In genomic region chr12:88922816-88923215, GRCh38 we compare ENCODE assay signal across 19 cellular contexts.
DNase-seq lines count a peak whose midpoint lies in the region; ATAC-seq and TF ChIP-seq lines count a peak whose summit lies in the region.
"Had no signal": no experiment of that assay in that cellular context is flagged by ENCODE, and none has a peak within 500 bp of the region (broad histone marks: within the 10 kb centered on the region; RNA-seq: fewer than 3 reads in every experiment).

No MANE protein-coding gene starts in this region.

- no peaks in the 10 kb centered on the region for H3K4me1 ChIP-seq in Karpas-422 (ENCODE audit: low read length)
- H3K4me1 ChIP-seq in right atrium auricular region = no peaks in the 10 kb centered on the region
- H3K4me1 ChIP-seq: left lung had no signal

- H3K4me3 ChIP-seq in fibroblast of mammary gland (ENCODE audit: control insufficient read depth, low read depth, low read length) = no peak overlapping the region
- no peak overlapping the region for H3K4me3 ChIP-seq in Karpas-422 (ENCODE audit: low read length)
- H3K4me3 ChIP-seq in right atrium auricular region = no peak overlapping the region
- H3K4me3 ChIP-seq: left lung, neural progenitor cell, tibial artery had no signal

- H3K27me3 ChIP-seq in Karpas-422 (ENCODE audit: low read length) (no peaks in the 10 kb centered on the region), right atrium auricular region (no peaks in the 10 kb centered on the region)
- H3K27me3 ChIP-seq: left lung, neural progenitor cell, tibial artery had no signal

- H4K20me1 ChIP-seq in Karpas-422 (ENCODE audit: insufficient read depth, low read depth, low read length) = no peaks in the 10 kb centered on the region

- DNase-seq in GM04503 (ENCODE audit: low read depth) (peak; percentile 27), fibroblast of mammary gland (ENCODE audit: low read depth) (peak; percentile 48), renal cortical epithelial cell (ENCODE audit: low read depth) (peak; percentile 31), Karpas-422 (no peak), right atrium auricular region (ENCODE audit: low spot score) (no peak), cortex of kidney (lab: John Stamatoyannopoulos, UW) (no peak)
- DNase-seq: activated CD4-positive, alpha-beta T cell treated with anti-CD3 and anti-CD28 coated beads for 4 hours; CD8-positive, alpha-beta T cell; dermis blood vessel endothelial cell; H9; left lung; NCI-H1436; stimulated activated CD4-positive, alpha-beta T cell treated with anti-CD3 and anti-CD28 coated beads, Interleukin-4, amount 100 ng/mL, for 1 hour; stimulated activated naive CD8-positive, alpha-beta T cell treated with anti-CD3 and anti-CD28 coated beads, Interleukin-15, Interleukin-2, amounts not matched to agents 100 U/mL and 50 U/mL, for 24 hours; T-cell; tibial artery had no signal

- H3K9me3 ChIP-seq in Karpas-422 (ENCODE audit: low read length) (no peaks in the 10 kb centered on the region; the same call in 1 of the 2 replicates), right atrium auricular region (no peaks in the 10 kb centered on the region)
- H3K9me3 ChIP-seq: tibial artery had no signal

- no peak overlapping the region for H3K4me2 ChIP-seq in Karpas-422 (ENCODE audit: low read depth, low read length, poor library complexity, severe bottlenecking)
- H3K4me2 ChIP-seq: neural progenitor cell had no signal

- H3K27ac ChIP-seq in Karpas-422 (ENCODE audit: low read length) (no peak overlapping the region), right atrium auricular region (no peak overlapping the region)
- H3K27ac ChIP-seq: left lung, neural progenitor cell, tibial artery had no signal

- H3K36me3 ChIP-seq in Karpas-422 (ENCODE audit: insufficient read depth, low read length) (no peaks in the 10 kb centered on the region), right atrium auricular region (no peaks in the 10 kb centered on the region)
- H3K36me3 ChIP-seq: left lung, neural progenitor cell, tibial artery had no signal

- no peak overlapping the region for H3K9ac ChIP-seq in Karpas-422 (ENCODE audit: low read length)
- H3K9ac ChIP-seq: neural progenitor cell had no signal

- peak; percentile 46; the same call in 2 of the 3 replicates for ATAC-seq in SK-N-SH treated with all-trans-retinoic acid at 6 μM for 48 hours
- ATAC-seq in GM19324 (IDR thresholded peaks at IDR 0.05; ENCODE audit: low FRiP score, unreplicated experiment) = no peak
- ATAC-seq: CD8-positive, alpha-beta T cell; stimulated activated naive CD8-positive, alpha-beta T cell treated with anti-CD3 and anti-CD28 coated beads, Interleukin-15, Interleukin-2, amounts not matched to agents 100 U/mL and 50 U/mL, for 24 hours; T-cell had no signal

- no peak for TF ChIP-seq CTCF in fibroblast of mammary gland (conservative IDR thresholded peaks at IDR 0.05; ENCODE audit: control insufficient read depth, insufficient read depth, low read depth, low read length)
- TF ChIP-seq CTCF in right atrium auricular region (IDR thresholded peaks at IDR 0.05) = no peak

- no peaks in the 10 kb centered on the region for H3K9me2 ChIP-seq in Karpas-422 (replicated peaks; ENCODE audit: insufficient read depth, low read length)

- H3K79me2 ChIP-seq in Karpas-422 (ENCODE audit: low read length) = no peaks in the 10 kb centered on the region

- no peak overlapping the region for H2AFZ ChIP-seq in Karpas-422 (ENCODE audit: low read length)
- H2AFZ ChIP-seq: neural progenitor cell had no signal

TF ChIP-seq in SK-N-SH treated with all-trans-retinoic acid at 6 μM for 48 hours, 23 proteins besides CTCF, POLR2A, EP300 and RAD21:
- TF ChIP-seq RARB (CRISPR knock-in tag; IDR thresholded peaks at IDR 0.05) = no peak
- no peak for TF ChIP-seq ZFP30 (CRISPR knock-in tag; IDR thresholded peaks at IDR 0.05)
- TF ChIP-seq BACH2 (CRISPR knock-in tag; IDR thresholded peaks at IDR 0.05; ENCODE audit: borderline replicate concordance) = no peak
- no peak for TF ChIP-seq OSR1 (CRISPR knock-in tag; IDR thresholded peaks at IDR 0.05)
- no peak for TF ChIP-seq ZFP3 (CRISPR knock-in tag; IDR thresholded peaks at IDR 0.05)
- TF ChIP-seq ZNF8 (CRISPR knock-in tag; IDR thresholded peaks at IDR 0.05) = no peak
- TF ChIP-seq ISL1 (CRISPR knock-in tag; IDR thresholded peaks at IDR 0.05) = no peak
- TF ChIP-seq PPARA (CRISPR knock-in tag; IDR thresholded peaks at IDR 0.05; ENCODE audit: borderline replicate concordance) = no peak

Comparison
In these comparisons a context has a peak if more than half of its experiments do, and no peak if none do; other contexts are left out.
1. DNase-seq: peak in GM04503 (single experiment), fibroblast of mammary gland (single experiment) and renal cortical epithelial cell (single experiment); none in Karpas-422 (single experiment), right atrium auricular region (single experiment) and cortex of kidney (single experiment).